33 cellular contexts compared by ENCODE assay signal in the genomic region with DNA sequence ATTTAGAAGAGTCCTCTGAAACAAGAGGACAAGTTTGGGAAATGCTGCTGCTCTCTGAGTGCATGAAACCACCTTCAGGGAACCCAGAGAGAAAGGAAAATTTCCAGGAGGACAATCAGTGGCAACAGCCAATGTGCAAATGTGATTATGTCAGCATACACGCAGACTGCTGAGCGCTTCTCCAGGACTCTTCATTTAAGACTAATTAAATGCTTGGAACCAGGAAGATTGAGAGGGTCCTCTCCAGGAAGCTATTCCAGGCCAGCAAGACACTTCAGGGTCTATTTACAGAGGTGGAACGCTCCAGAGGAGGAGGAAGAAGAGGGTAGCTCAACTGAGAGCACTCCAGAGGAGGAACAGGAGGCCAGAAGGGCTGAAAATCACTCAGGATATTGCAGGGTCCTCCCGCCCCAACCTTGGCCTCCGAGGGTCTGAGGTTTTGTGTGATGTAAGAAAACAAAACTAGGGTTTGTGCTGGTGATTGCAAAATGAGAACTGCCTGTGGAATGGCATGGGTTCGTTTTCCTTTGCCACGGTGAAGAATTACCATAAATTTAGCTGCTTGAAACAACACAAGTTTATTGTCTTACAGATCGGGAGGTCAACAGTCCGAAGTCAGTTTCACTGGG. TPM values are rescaled to one million over a fixed set of nuclear protein-coding genes. Genes with fewer than 3 reads are reported as not detected.
"Had no signal": no experiment of that assay in that cellular context is flagged by ENCODE, and none has a peak within 500 bp of the region (broad histone marks: within the 10 kb centered on the region; RNA-seq: fewer than 3 reads in every experiment).

No MANE protein-coding gene starts in this region.

- H3K4me1 Mint-ChIP-seq: activated B cell treated with CpG ODN at 0.5 μM for 24 hours; activated CD4-positive, alpha-beta T cell treated with anti-CD3 and anti-CD28 coated beads for 36 hours; activated naive CD8-positive, alpha-beta T cell treated with anti-CD3 and anti-CD28 coated beads for 36 hours; immature natural killer cell; mesothelial cell of epicardium; natural killer cell had no signal

- H3K36me3 Mint-ChIP-seq: activated naive CD8-positive, alpha-beta T cell treated with anti-CD3 and anti-CD28 coated beads for 36 hours; immature natural killer cell; mesothelial cell of epicardium; natural killer cell; stimulated activated memory B cell treated with anti-CD40 and anti-IgM and Interleukin-4, amounts not matched to agents 10 μg/mL and 1 μg/mL and 100 μg/mL, for 72 hours had no signal

- H3K4me3 ChIP-seq: esophagus muscularis mucosa, hepatocyte, left ventricle myocardium inferior, stomach, suprapubic skin, tibial nerve had no signal

- H3K27me3 ChIP-seq: hepatocyte, tibial nerve had no signal

- H3K4me3 Mint-ChIP-seq: activated B cell treated with CpG ODN at 0.5 μM for 24 hours; activated CD4-positive, alpha-beta T cell treated with anti-CD3 and anti-CD28 coated beads for 36 hours; activated naive CD8-positive, alpha-beta T cell treated with anti-CD3 and anti-CD28 coated beads for 36 hours; activated T-cell treated with anti-CD3 and anti-CD28 coated beads, Interleukin-2, amount 50 U/mL, for 24 hours; effector memory CD8-positive, alpha-beta T cell; immature natural killer cell; mesothelial cell of epicardium; natural killer cell; stimulated activated memory B cell treated with anti-CD40 and anti-IgM and Interleukin-4, amounts not matched to agents 10 μg/mL and 1 μg/mL and 100 μg/mL, for 72 hours had no signal

- H3K27me3 Mint-ChIP-seq: activated B cell treated with CpG ODN at 0.5 μM for 24 hours; activated CD4-positive, alpha-beta T cell treated with anti-CD3 and anti-CD28 coated beads for 36 hours; activated naive CD8-positive, alpha-beta T cell treated with anti-CD3 and anti-CD28 coated beads for 36 hours; stimulated activated memory B cell treated with anti-CD40 and anti-IgM and Interleukin-4, amounts not matched to agents 10 μg/mL and 1 μg/mL and 100 μg/mL, for 72 hours had no signal

- DNase-seq: activated B cell treated with CpG ODN at 0.5 μM for 24 hours; activated CD4-positive, alpha-beta T cell treated with anti-CD3 and anti-CD28 coated beads for 36 hours; activated CD4-positive, alpha-beta T cell treated with anti-CD3 and anti-CD28 coated beads, Interleukin-2, amount 50 U/mL, for 4 hours; activated CD8-positive, alpha-beta memory T cell treated with anti-CD3 and anti-CD28 coated beads for 24 hours; activated CD8-positive, alpha-beta memory T cell treated with anti-CD3 and anti-CD28 coated beads, Interleukin-2, amount 50 U/mL, for 4 hours; activated naive CD4-positive, alpha-beta T cell treated with Interleukin-2 at 50 U/mL for 16 hours; activated naive CD8-positive, alpha-beta T cell treated with anti-CD3 and anti-CD28 coated beads for 36 hours; activated T-cell treated with anti-CD3 and anti-CD28 coated beads, Interleukin-2, amount 50 U/mL, for 24 hours; central memory CD4-positive, alpha-beta T cell; effector memory CD8-positive, alpha-beta T cell; glutamatergic neuron; immature natural killer cell; kidney glomerular epithelial cell; left ventricle myocardium inferior; mammary epithelial cell; natural killer cell; small intestine; stimulated activated CD4-positive, alpha-beta T cell treated with anti-CD3 and anti-CD28 coated beads, Interleukin-2, amount 100 ng/mL, for 24 hours; stomach; T-helper 9 cell had no signal

- H3K9me3 Mint-ChIP-seq: activated B cell treated with CpG ODN at 0.5 μM for 24 hours; activated naive CD8-positive, alpha-beta T cell treated with anti-CD3 and anti-CD28 coated beads for 36 hours; activated T-cell treated with anti-CD3 and anti-CD28 coated beads, Interleukin-2, amount 50 U/mL, for 24 hours; activated T-helper 2 cell treated with anti-CD3 and anti-CD28 coated beads, Interferon-gamma antibody, Interleukin-2, Interleukin-4, amounts not matched to agents 10 μg/mL and 5 μg/mL and 100 μg/mL, durations not matched to agents 14 hours and 24 hours and 36 hours; effector memory CD8-positive, alpha-beta T cell; immature natural killer cell; mesothelial cell of epicardium; natural killer cell; stimulated activated memory B cell treated with anti-CD40 and anti-IgM and Interleukin-4, amounts not matched to agents 10 μg/mL and 1 μg/mL and 100 μg/mL, for 72 hours had no signal

- H3K27ac Mint-ChIP-seq: activated B cell treated with CpG ODN at 0.5 μM for 24 hours; activated CD4-positive, alpha-beta T cell treated with anti-CD3 and anti-CD28 coated beads for 36 hours; activated naive CD8-positive, alpha-beta T cell treated with anti-CD3 and anti-CD28 coated beads for 36 hours; activated T-cell treated with anti-CD3 and anti-CD28 coated beads, Interleukin-2, amount 50 U/mL, for 24 hours; activated T-helper 2 cell treated with anti-CD3 and anti-CD28 coated beads, Interferon-gamma antibody, Interleukin-2, Interleukin-4, amounts not matched to agents 10 μg/mL and 5 μg/mL and 100 μg/mL, durations not matched to agents 14 hours and 24 hours and 36 hours; effector memory CD8-positive, alpha-beta T cell; immature natural killer cell; mesothelial cell of epicardium; natural killer cell; stimulated activated memory B cell treated with anti-CD40 and anti-IgM and Interleukin-4, amounts not matched to agents 10 μg/mL and 1 μg/mL and 100 μg/mL, for 72 hours had no signal

- H3K27ac ChIP-seq: esophagus muscularis mucosa, hepatocyte, left ventricle myocardium inferior, parathyroid adenoma, stomach, suprapubic skin, tibial nerve had no signal

RNA-seq across cellular contexts. Expression of a gene that starts 14.1 kb away (rescaled TPM):
- total RNA-seq: activated CD4-positive, alpha-beta T cell treated with anti-CD3 and anti-CD28 coated beads for 36 hours; activated naive CD8-positive, alpha-beta T cell treated with anti-CD3 and anti-CD28 coated beads for 36 hours; activated T-helper 2 cell treated with anti-CD3 and anti-CD28 coated beads, Interferon-gamma antibody, Interleukin-2, Interleukin-4, amounts not matched to agents 10 μg/mL and 5 μg/mL and 100 μg/mL, durations not matched to agents 14 hours and 24 hours and 36 hours; astrocyte; dermis microvascular lymphatic vessel endothelial cell; endothelial cell of umbilical vein; hepatocyte; left ventricle myocardium inferior; mammary epithelial cell; mesothelial cell of epicardium; natural killer cell; sciatic nerve; tibial nerve had no signal
- polyA plus RNA-seq: endothelial cell of umbilical vein, hepatocyte, immature natural killer cell, mammary epithelial cell had no signal

RNA-seq across cellular contexts. Expression of a gene that starts 56.2 kb away (rescaled TPM):
- total RNA-seq: activated CD4-positive, alpha-beta T cell treated with anti-CD3 and anti-CD28 coated beads for 36 hours; activated naive CD8-positive, alpha-beta T cell treated with anti-CD3 and anti-CD28 coated beads for 36 hours; activated T-helper 2 cell treated with anti-CD3 and anti-CD28 coated beads, Interferon-gamma antibody, Interleukin-2, Interleukin-4, amounts not matched to agents 10 μg/mL and 5 μg/mL and 100 μg/mL, durations not matched to agents 14 hours and 24 hours and 36 hours; astrocyte; dermis microvascular lymphatic vessel endothelial cell; endothelial cell of umbilical vein; esophagus muscularis mucosa; left ventricle myocardium inferior; mammary epithelial cell; mesothelial cell of epicardium; natural killer cell; sciatic nerve; suprapubic skin; tibial nerve; urinary bladder had no signal
- polyA plus RNA-seq: endothelial cell of umbilical vein, immature natural killer cell, mammary epithelial cell, stomach, urinary bladder had no signal
